Comparison of ENCODE assay signal across 1 cellular context in the genomic region with DNA sequence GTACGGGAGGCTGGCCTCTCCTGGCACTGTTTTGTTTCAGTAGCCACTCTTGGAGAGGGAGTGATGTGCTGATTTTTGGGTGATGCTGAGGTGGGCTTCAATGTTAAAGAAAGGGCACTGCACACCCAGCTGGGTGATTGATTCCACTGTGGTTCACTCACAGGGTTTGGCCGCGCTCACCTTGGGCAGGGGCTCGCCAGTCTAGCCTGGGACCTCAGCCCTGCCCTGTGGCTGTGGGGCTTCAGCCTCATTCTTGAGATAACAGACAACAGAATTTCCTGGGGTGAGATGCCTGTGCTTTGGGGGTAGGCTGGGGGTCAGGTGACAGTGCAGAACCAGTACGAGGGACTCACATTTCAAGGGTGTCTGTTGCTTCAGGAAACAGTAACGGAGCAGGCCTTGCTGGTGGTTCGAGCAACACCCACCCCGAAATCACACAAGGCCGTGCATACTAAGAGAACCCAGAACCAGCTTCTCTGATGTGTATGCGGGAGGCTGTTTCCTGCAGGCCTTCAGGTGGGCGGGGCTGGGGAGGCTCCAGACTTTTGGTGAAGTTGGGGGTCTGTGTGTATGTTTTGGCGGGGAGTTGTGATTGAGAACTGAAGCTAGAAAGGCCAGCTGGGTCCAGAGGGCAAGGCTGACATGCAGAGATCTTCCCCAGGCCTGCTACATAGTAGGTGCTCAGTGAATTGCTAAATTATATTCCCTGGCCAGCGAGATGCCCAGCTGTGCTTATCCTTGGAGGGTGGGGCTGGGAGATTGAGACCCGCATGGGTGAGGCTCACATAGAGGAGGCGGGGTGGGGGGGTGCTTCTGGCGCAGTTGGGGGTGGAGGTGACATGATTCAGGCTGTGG.
TF ChIP-seq lines count a peak whose summit lies in the region.

No MANE protein-coding gene starts in this region.

TF ChIP-seq in GM23338, 12 proteins besides CTCF, POLR2A, EP300 and RAD21 (continued from another document):
- no peak for TF ChIP-seq EZH2 (IDR thresholded peaks at IDR 0.05; ENCODE audit: low read depth, unreplicated experiment)
- TF ChIP-seq, protein P1, sequence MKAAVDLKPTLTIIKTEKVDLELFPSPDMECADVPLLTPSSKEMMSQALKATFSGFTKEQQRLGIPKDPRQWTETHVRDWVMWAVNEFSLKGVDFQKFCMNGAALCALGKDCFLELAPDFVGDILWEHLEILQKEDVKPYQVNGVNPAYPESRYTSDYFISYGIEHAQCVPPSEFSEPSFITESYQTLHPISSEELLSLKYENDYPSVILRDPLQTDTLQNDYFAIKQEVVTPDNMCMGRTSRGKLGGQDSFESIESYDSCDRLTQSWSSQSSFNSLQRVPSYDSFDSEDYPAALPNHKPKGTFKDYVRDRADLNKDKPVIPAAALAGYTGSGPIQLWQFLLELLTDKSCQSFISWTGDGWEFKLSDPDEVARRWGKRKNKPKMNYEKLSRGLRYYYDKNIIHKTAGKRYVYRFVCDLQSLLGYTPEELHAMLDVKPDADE (IDR thresholded peaks at IDR 0.05), result no peak
- no peak for TF ChIP-seq STAT1 (IDR thresholded peaks at IDR 0.05; ENCODE audit: unreplicated experiment)
- TF ChIP-seq EZH2phosphoT487 (IDR thresholded peaks at IDR 0.05; ENCODE audit: unreplicated experiment), result no peak
- no peak for TF ChIP-seq REST (IDR thresholded peaks at IDR 0.05; ENCODE audit: unreplicated experiment)
- no peak for TF ChIP-seq ZNF331 (CRISPR knock-in tag; IDR thresholded peaks at IDR 0.05; ENCODE audit: low read depth)
- no peak for TF ChIP-seq POLR2AphosphoS5 (IDR thresholded peaks at IDR 0.05; ENCODE audit: low read depth)
- no peak for TF ChIP-seq CREB1 (CRISPR knock-in tag; IDR thresholded peaks at IDR 0.05; ENCODE audit: low read depth)
- no peak for TF ChIP-seq JUNB (IDR thresholded peaks at IDR 0.05; ENCODE audit: unreplicated experiment)
- TF ChIP-seq, protein P2, sequence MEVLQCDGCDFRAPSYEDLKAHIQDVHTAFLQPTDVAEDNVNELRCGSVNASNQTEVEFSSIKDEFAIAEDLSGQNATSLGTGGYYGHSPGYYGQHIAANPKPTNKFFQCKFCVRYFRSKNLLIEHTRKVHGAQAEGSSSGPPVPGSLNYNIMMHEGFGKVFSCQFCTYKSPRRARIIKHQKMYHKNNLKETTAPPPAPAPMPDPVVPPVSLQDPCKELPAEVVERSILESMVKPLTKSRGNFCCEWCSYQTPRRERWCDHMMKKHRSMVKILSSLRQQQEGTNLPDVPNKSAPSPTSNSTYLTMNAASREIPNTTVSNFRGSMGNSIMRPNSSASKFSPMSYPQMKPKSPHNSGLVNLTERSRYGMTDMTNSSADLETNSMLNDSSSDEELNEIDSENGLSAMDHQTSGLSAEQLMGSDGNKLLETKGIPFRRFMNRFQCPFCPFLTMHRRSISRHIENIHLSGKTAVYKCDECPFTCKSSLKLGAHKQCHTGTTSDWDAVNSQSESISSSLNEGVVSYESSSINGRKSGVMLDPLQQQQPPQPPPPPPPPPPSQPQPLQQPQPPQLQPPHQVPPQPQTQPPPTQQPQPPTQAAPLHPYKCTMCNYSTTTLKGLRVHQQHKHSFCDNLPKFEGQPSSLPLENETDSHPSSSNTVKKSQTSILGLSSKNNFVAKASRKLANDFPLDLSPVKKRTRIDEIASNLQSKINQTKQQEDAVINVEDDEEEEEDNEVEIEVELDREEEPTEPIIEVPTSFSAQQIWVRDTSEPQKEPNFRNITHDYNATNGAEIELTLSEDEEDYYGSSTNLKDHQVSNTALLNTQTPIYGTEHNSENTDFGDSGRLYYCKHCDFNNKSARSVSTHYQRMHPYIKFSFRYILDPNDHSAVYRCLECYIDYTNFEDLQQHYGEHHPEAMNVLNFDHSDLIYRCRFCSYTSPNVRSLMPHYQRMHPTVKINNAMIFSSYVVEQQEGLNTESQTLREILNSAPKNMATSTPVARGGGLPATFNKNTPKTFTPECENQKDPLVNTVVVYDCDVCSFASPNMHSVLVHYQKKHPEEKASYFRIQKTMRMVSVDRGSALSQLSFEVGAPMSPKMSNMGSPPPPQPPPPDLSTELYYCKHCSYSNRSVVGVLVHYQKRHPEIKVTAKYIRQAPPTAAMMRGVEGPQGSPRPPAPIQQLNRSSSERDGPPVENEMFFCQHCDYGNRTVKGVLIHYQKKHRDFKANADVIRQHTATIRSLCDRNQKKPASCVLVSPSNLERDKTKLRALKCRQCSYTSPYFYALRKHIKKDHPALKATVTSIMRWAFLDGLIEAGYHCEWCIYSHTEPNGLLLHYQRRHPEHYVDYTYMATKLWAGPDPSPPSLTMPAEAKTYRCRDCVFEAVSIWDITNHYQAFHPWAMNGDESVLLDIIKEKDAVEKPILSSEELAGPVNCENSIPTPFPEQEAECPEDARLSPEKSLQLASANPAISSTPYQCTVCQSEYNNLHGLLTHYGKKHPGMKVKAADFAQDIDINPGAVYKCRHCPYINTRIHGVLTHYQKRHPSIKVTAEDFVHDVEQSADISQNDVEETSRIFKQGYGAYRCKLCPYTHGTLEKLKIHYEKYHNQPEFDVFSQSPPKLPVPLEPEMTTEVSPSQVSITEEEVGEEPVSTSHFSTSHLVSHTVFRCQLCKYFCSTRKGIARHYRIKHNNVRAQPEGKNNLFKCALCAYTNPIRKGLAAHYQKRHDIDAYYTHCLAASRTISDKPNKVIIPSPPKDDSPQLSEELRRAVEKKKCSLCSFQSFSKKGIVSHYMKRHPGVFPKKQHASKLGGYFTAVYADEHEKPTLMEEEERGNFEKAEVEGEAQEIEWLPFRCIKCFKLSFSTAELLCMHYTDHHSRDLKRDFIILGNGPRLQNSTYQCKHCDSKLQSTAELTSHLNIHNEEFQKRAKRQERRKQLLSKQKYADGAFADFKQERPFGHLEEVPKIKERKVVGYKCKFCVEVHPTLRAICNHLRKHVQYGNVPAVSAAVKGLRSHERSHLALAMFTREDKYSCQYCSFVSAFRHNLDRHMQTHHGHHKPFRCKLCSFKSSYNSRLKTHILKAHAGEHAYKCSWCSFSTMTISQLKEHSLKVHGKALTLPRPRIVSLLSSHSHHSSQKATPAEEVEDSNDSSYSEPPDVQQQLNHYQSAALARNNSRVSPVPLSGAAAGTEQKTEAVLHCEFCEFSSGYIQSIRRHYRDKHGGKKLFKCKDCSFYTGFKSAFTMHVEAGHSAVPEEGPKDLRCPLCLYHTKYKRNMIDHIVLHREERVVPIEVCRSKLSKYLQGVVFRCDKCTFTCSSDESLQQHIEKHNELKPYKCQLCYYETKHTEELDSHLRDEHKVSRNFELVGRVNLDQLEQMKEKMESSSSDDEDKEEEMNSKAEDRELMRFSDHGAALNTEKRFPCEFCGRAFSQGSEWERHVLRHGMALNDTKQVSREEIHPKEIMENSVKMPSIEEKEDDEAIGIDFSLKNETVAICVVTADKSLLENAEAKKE (CRISPR knock-in tag; IDR thresholded peaks at IDR 0.05), result no peak
- no peak for TF ChIP-seq ZNF114 (CRISPR knock-in tag; IDR thresholded peaks at IDR 0.05)
